Comparison of ENCODE assay signal across 7 cellular contexts in genomic region chr10:59336632-59337031, GRCh38. TPM values are rescaled to one million over a fixed set of nuclear protein-coding genes. Genes with fewer than 3 reads are reported as not detected.
DNase-seq lines count a peak whose midpoint lies in the region; TF ChIP-seq lines count a peak whose summit lies in the region.

No MANE protein-coding gene starts in this region.

- peak overlapping the region; percentile 63 for H3K27ac ChIP-seq in vagina

- in situ Hi-C loops in astrocyte of the cerebellum (cut with HindIII; ENCODE audit: low sequenced_read_pairs): no loop called here

- no peaks in the 10 kb centered on the region for H3K36me3 ChIP-seq in vagina

- no peak overlapping the region for H3K4me3 Mint-ChIP-seq in progenitor cell of endocrine pancreas (ENCODE audit: low read depth)

- intact Hi-C loops in vagina (cut with DNase I): no loop called here

- CTCF ChIA-PET in HEK293T (lab: Yijun Ruan, JAX): no interaction called here

- no peak for TF ChIP-seq POLR2A in vagina (IDR thresholded peaks at IDR 0.05)

- peaks cover 20% of the 10 kb centered on the region for H3K4me1 ChIP-seq in vagina

- no peaks in the 10 kb centered on the region for H3K27me3 ChIP-seq in vagina

- TF ChIP-seq CTCF in astrocyte of the cerebellum (IDR thresholded peaks at IDR 0.05; ENCODE audit: low read depth, low read length, missing control alignments) (no peak), progenitor cell of endocrine pancreas (IDR thresholded peaks at IDR 0.05; ENCODE audit: unreplicated experiment) (no peak), vagina (IDR thresholded peaks at IDR 0.05) (no peak)

- H3K4me1 Mint-ChIP-seq in progenitor cell of endocrine pancreas (ENCODE audit: low read depth): peaks cover 6% of the 10 kb centered on the region

- H3K9me3 ChIP-seq in vagina: no peaks in the 10 kb centered on the region

- no peaks in the 10 kb centered on the region for H3K9me3 Mint-ChIP-seq in progenitor cell of endocrine pancreas (ENCODE audit: low read depth)

- H3K36me3 Mint-ChIP-seq in progenitor cell of endocrine pancreas (ENCODE audit: insufficient read depth): no peaks in the 10 kb centered on the region

- no peak overlapping the region for H3K4me3 ChIP-seq in astrocyte of the cerebellum (ENCODE audit: low read depth, low read length)
- H3K4me3 ChIP-seq in vagina: no peak overlapping the region

- no peaks in the 10 kb centered on the region for H3K27me3 Mint-ChIP-seq in progenitor cell of endocrine pancreas

- DNase-seq in astrocyte of the cerebellum (ENCODE audit: low read depth): peak; percentile 12
- peak; percentile 72 for DNase-seq in globus pallidus (ENCODE audit: low spot score)
- no peak for DNase-seq in progenitor cell of endocrine pancreas (ENCODE audit: low spot score, unreplicated experiment)
- no peak for DNase-seq in vagina (ENCODE audit: extremely low spot score in 2 of 2)
- DNase-seq in SIG-M5 (lab: John Stamatoyannopoulos, UW): no peak
- no peak for DNase-seq in NCI-H510A (lab: John Stamatoyannopoulos, UW)
- no peak for DNase-seq in HEK293T (ENCODE audit: extremely low spot score)

- POLR2A ChIA-PET in HEK293T (lab: Yijun Ruan, JAX): no interaction called here

- H3K27ac Mint-ChIP-seq in progenitor cell of endocrine pancreas: peak overlapping the region; percentile 69

TF ChIP-seq in HEK293T, 16 proteins besides CTCF, POLR2A, EP300 and RAD21:
- no peak for TF ChIP-seq SP1 (IDR thresholded peaks at IDR 0.05)

RNA-seq across cellular contexts. Expression of gene FAM13C, which starts 25.7 kb away (rescaled TPM):
- total RNA-seq in progenitor cell of endocrine pancreas (5.9 and 6.4 TPM in 2 replicates), vagina (12.8 TPM)

Comparison
In these comparisons a context has a peak if more than half of its experiments do, and no peak if none do; other contexts are left out.
1. DNase-seq: peak in astrocyte of the cerebellum (single experiment) and globus pallidus (single experiment); none in progenitor cell of endocrine pancreas (single experiment), vagina (0 of 2), SIG-M5 (single experiment), NCI-H510A (single experiment) and HEK293T (single experiment).